1 cellular context compared by ENCODE assay signal in genomic region chr18:34626404-34627137, GRCh38.
TF ChIP-seq lines count a peak whose summit lies in the region.

No MANE protein-coding gene starts in this region.

TF ChIP-seq in IMR-90, 13 proteins besides CTCF, POLR2A, EP300 and RAD21 (continued from another document):
- TF ChIP-seq MAFK (IDR thresholded peaks at IDR 0.05; ENCODE audit: low read depth, low read length), result no peak
- no peak for TF ChIP-seq BHLHE40 (IDR thresholded peaks at IDR 0.05; ENCODE audit: low read depth, low read length)
